In genomic region chr1:178033019-178033418, GRCh38 we compare ENCODE assay signal across 18 cellular contexts.
"Had no signal": no experiment of that assay in that cellular context is flagged by ENCODE, and none has a peak within 500 bp of the region (broad histone marks: within the 10 kb centered on the region; RNA-seq: fewer than 3 reads in every experiment).

No MANE protein-coding gene starts in this region.

- H3K27ac ChIP-seq: foreskin keratinocyte, pancreas, prostate gland, stomach, thoracic aorta, vagina had no signal

- H3K4me3 ChIP-seq: pancreas, prostate gland, stomach, thoracic aorta, upper lobe of left lung, vagina had no signal

- H3K9me3 ChIP-seq: pancreas, prostate gland, stomach, thoracic aorta, upper lobe of left lung, vagina had no signal

- H3K4me1 ChIP-seq: foreskin keratinocyte had no signal

- H3K27me3 ChIP-seq: foreskin keratinocyte, pancreas, stomach, upper lobe of left lung, vagina had no signal

- ATAC-seq: foreskin keratinocyte, pancreas had no signal

- H3K36me3 ChIP-seq: pancreas, prostate gland, thoracic aorta, vagina had no signal

- DNase-seq: effector memory CD4-positive, alpha-beta T cell; foreskin keratinocyte; head of caudate nucleus; hippocampal formation; mesendoderm; naive B cell; occipital lobe; pancreas; retina; small intestine; stimulated activated CD4-positive, alpha-beta T cell treated with anti-CD3 and anti-CD28 coated beads, Interleukin-12 subunit alpha, Interleukin-12 subunit beta, amount 100 ng/mL, for 4 hours; stimulated activated naive CD4-positive, alpha-beta T cell; stomach; substantia nigra had no signal
